Comparison of ENCODE assay signal across 22 cellular contexts in genomic region chr20:24033151-24033550, GRCh38. TPM values are rescaled to one million over a fixed set of nuclear protein-coding genes. Genes with fewer than 3 reads are reported as not detected.
DNase-seq lines count a peak whose midpoint lies in the region; ATAC-seq and TF ChIP-seq lines count a peak whose summit lies in the region.
"Had no signal": no experiment of that assay in that cellular context is flagged by ENCODE, and none has a peak within 500 bp of the region (broad histone marks: within the 10 kb centered on the region; RNA-seq: fewer than 3 reads in every experiment).

No MANE protein-coding gene starts in this region.

- H3K27ac Mint-ChIP-seq in activated CD4-positive, alpha-beta T cell treated with anti-CD3 and anti-CD28 coated beads, Interleukin-2, amount 10 ng/mL, durations not matched to agents 24 days and 14 days, result peak overlapping the region; percentile 71
- peak overlapping the region; percentile 46 for H3K27ac Mint-ChIP-seq in CD8-positive, alpha-beta T cell
- H3K27ac Mint-ChIP-seq in activated CD8-positive, alpha-beta T cell treated with anti-CD3 and anti-CD28 coated beads, Interleukin-2, amount 10 ng/mL, durations not matched to agents 7 days and 5 days, result peak overlapping the region; percentile 79
- peak overlapping the region in 8 of 9 donors; percentile 55 to 85 (median 80) for H3K27ac Mint-ChIP-seq in naive thymus-derived CD4-positive, alpha-beta T cell

- no peaks in the 10 kb centered on the region for H3K36me3 ChIP-seq in CD8-positive, alpha-beta T cell (ENCODE audit: insufficient read depth, low read length)
- H3K36me3 ChIP-seq in naive thymus-derived CD4-positive, alpha-beta T cell (ENCODE audit: control insufficient read depth in 2 of 3, insufficient read depth in 3 of 3, low read length in 3 of 3), result no peaks in the 10 kb centered on the region
- H3K36me3 ChIP-seq: lower lobe of right lung had no signal

- H3K4me3 Mint-ChIP-seq in activated CD4-positive, alpha-beta T cell treated with anti-CD3 and anti-CD28 coated beads, Interleukin-2, amount 10 ng/mL, durations not matched to agents 24 days and 14 days, result peak overlapping the region; percentile 13
- no peak overlapping the region for H3K4me3 Mint-ChIP-seq in CD8-positive, alpha-beta T cell
- H3K4me3 Mint-ChIP-seq in activated CD8-positive, alpha-beta T cell treated with anti-CD3 and anti-CD28 coated beads, Interleukin-2, amount 10 ng/mL, durations not matched to agents 7 days and 5 days, result peak overlapping the region; percentile 24
- H3K4me3 Mint-ChIP-seq in naive thymus-derived CD4-positive, alpha-beta T cell, result peak overlapping the region in 5 of 10 donors; percentile 18 to 58 (median 50)

- peaks cover 17% of the 10 kb centered on the region for H3K4me1 ChIP-seq in CD8-positive, alpha-beta T cell (ENCODE audit: insufficient read depth, low read length)
- H3K4me1 ChIP-seq in naive thymus-derived CD4-positive, alpha-beta T cell (ENCODE audit: control insufficient read depth in 2 of 2, insufficient read depth in 2 of 2, low read length in 2 of 2), result peaks cover 9 to 14% of the 10 kb centered on the region in 2 donors
- H3K4me1 ChIP-seq: lower lobe of right lung, testis had no signal

- H3K27ac ChIP-seq in CD8-positive, alpha-beta T cell (ENCODE audit: low read depth, low read length), result no peak overlapping the region
- no peak overlapping the region for H3K27ac ChIP-seq in naive thymus-derived CD4-positive, alpha-beta T cell (ENCODE audit: low read depth, low read length)
- H3K27ac ChIP-seq: lower lobe of right lung, testis had no signal

- peak; percentile 69 for DNase-seq in activated CD4-positive, alpha-beta T cell treated with anti-CD3 and anti-CD28 coated beads, Interleukin-2, amount 10 ng/mL, durations not matched to agents 24 days and 14 days
- DNase-seq in activated CD4-positive, alpha-beta T cell treated with anti-CD3 and anti-CD28 coated beads, Interleukin-2, amount 50 U/mL, for 48 hours, result no peak
- DNase-seq in CD8-positive, alpha-beta T cell, result peak in 1 of 7 experiments; percentile 15
- DNase-seq in activated CD8-positive, alpha-beta T cell treated with anti-CD3 and anti-CD28 coated beads, Interleukin-2, amount 10 ng/mL, durations not matched to agents 7 days and 5 days, result peak; percentile 70
- DNase-seq in naive thymus-derived CD4-positive, alpha-beta T cell, result no peak
- DNase-seq in NCI-H2227 treated with DMSO at 0.1 percent for 48 hours (lab: John Stamatoyannopoulos, UW) (no peak), SK-N-DZ (ENCODE audit: low spot score) (no peak)
- DNase-seq: aorta, caudate nucleus, DMS 273 treated with DMSO at 0.1 percent for 48 hours, hippocampal formation, islet precursor cell, lower lobe of right lung, NCI-H1436, NCI-H524, nucleus accumbens, testis had no signal

- no peaks in the 10 kb centered on the region for H3K9me3 ChIP-seq in CD8-positive, alpha-beta T cell (ENCODE audit: low read length)
- no peaks in the 10 kb centered on the region for H3K9me3 ChIP-seq in naive thymus-derived CD4-positive, alpha-beta T cell (ENCODE audit: control insufficient read depth in 2 of 3, low read length in 3 of 3)
- H3K9me3 ChIP-seq: lower lobe of right lung, testis had no signal

- H3K27me3 ChIP-seq in CD8-positive, alpha-beta T cell (ENCODE audit: insufficient read depth, low read length), result no peaks in the 10 kb centered on the region
- H3K27me3 ChIP-seq in naive thymus-derived CD4-positive, alpha-beta T cell (ENCODE audit: control insufficient read depth in 2 of 2, insufficient read depth in 2 of 2, low read length in 2 of 2), result no peaks in the 10 kb centered on the region
- H3K27me3 ChIP-seq: testis had no signal

- no peak overlapping the region for H3K4me3 ChIP-seq in CD8-positive, alpha-beta T cell (ENCODE audit: low read depth, low read length)
- no peak overlapping the region for H3K4me3 ChIP-seq in naive thymus-derived CD4-positive, alpha-beta T cell (ENCODE audit: low read length)
- H3K4me3 ChIP-seq: lower lobe of right lung, testis had no signal

- intact Hi-C loops in activated CD4-positive, alpha-beta T cell treated with anti-CD3 and anti-CD28 coated beads, Interleukin-2, amount 10 ng/mL, durations not matched to agents 24 days and 14 days (cut with micrococcal nuclease), result no loop called here
- intact Hi-C loops in CD8-positive, alpha-beta T cell (cut with DNase I, micrococcal nuclease), result no loop called here
- intact Hi-C loops in naive thymus-derived CD4-positive, alpha-beta T cell (cut with micrococcal nuclease), result loop anchor here (2.0 kb wide), 1 partner anchor 14 kb away; no protein-coding TSS in a partner anchor

- H3K9me3 Mint-ChIP-seq in activated CD4-positive, alpha-beta T cell treated with anti-CD3 and anti-CD28 coated beads, Interleukin-2, amount 10 ng/mL, durations not matched to agents 24 days and 14 days, result peaks cover 15% of the 10 kb centered on the region
- peaks cover 2% of the 10 kb centered on the region for H3K9me3 Mint-ChIP-seq in CD8-positive, alpha-beta T cell
- H3K9me3 Mint-ChIP-seq in activated CD8-positive, alpha-beta T cell treated with anti-CD3 and anti-CD28 coated beads, Interleukin-2, amount 10 ng/mL, durations not matched to agents 7 days and 5 days (ENCODE audit: insufficient read depth), result no peaks in the 10 kb centered on the region
- peaks cover 0 to 14% (median 2%) of the 10 kb centered on the region in 11 donors for H3K9me3 Mint-ChIP-seq in naive thymus-derived CD4-positive, alpha-beta T cell

- CTCF ChIA-PET in CD8-positive, alpha-beta T cell (lab: Charles Lee), result no interaction called here
- CTCF ChIA-PET in activated CD8-positive, alpha-beta T cell treated with anti-CD3 and anti-CD28 coated beads, Interleukin-2, amount 10 ng/mL, durations not matched to agents 7 days and 5 days (lab: Charles Lee), result interaction anchor here (0.9 to 2.5 kb wide), 3 partner anchors 12 to 69 kb away, joined by 3 to 14 read pairs (median 3); no protein-coding TSS in a partner anchor
- CTCF ChIA-PET in naive thymus-derived CD4-positive, alpha-beta T cell (lab: Charles Lee), result no interaction called here

- no peaks in the 10 kb centered on the region for H3K27me3 Mint-ChIP-seq in activated CD4-positive, alpha-beta T cell treated with anti-CD3 and anti-CD28 coated beads, Interleukin-2, amount 10 ng/mL, durations not matched to agents 24 days and 14 days
- H3K27me3 Mint-ChIP-seq in CD8-positive, alpha-beta T cell (ENCODE audit: low read depth), result no peaks in the 10 kb centered on the region
- no peaks in the 10 kb centered on the region for H3K27me3 Mint-ChIP-seq in activated CD8-positive, alpha-beta T cell treated with anti-CD3 and anti-CD28 coated beads, Interleukin-2, amount 10 ng/mL, durations not matched to agents 7 days and 5 days (ENCODE audit: low read depth)
- no peaks in the 10 kb centered on the region for H3K27me3 Mint-ChIP-seq in naive thymus-derived CD4-positive, alpha-beta T cell

- H3K36me3 Mint-ChIP-seq in activated CD4-positive, alpha-beta T cell treated with anti-CD3 and anti-CD28 coated beads, Interleukin-2, amount 10 ng/mL, durations not matched to agents 24 days and 14 days (ENCODE audit: low read depth), result peaks cover 10% of the 10 kb centered on the region
- H3K36me3 Mint-ChIP-seq in CD8-positive, alpha-beta T cell, result no peaks in the 10 kb centered on the region
- H3K36me3 Mint-ChIP-seq in activated CD8-positive, alpha-beta T cell treated with anti-CD3 and anti-CD28 coated beads, Interleukin-2, amount 10 ng/mL, durations not matched to agents 7 days and 5 days (ENCODE audit: low read depth), result peaks cover 18% of the 10 kb centered on the region
- H3K36me3 Mint-ChIP-seq in naive thymus-derived CD4-positive, alpha-beta T cell, result peaks cover 0 to 30% (median 3%) of the 10 kb centered on the region in 5 donors

- POLR2A ChIA-PET in CD8-positive, alpha-beta T cell (lab: Charles Lee), result interaction anchor here (1.2 kb wide), 1 partner anchor 11 kb away, joined by 3 read pairs; no protein-coding TSS in a partner anchor
- POLR2A ChIA-PET in activated CD8-positive, alpha-beta T cell treated with anti-CD3 and anti-CD28 coated beads, Interleukin-2, amount 10 ng/mL, durations not matched to agents 7 days and 5 days (lab: Charles Lee), result no interaction called here
- POLR2A ChIA-PET in naive thymus-derived CD4-positive, alpha-beta T cell (lab: Charles Lee), result interaction anchor here (1.3 kb wide), 1 partner anchor 12 kb away, joined by 4 read pairs; no protein-coding TSS in a partner anchor

- TF ChIP-seq CTCF in CD8-positive, alpha-beta T cell (IDR thresholded peaks at IDR 0.05), result no peak

- H3K4me1 Mint-ChIP-seq in activated CD4-positive, alpha-beta T cell treated with anti-CD3 and anti-CD28 coated beads, Interleukin-2, amount 10 ng/mL, durations not matched to agents 24 days and 14 days, result peaks cover 37% of the 10 kb centered on the region
- peaks cover 33% of the 10 kb centered on the region for H3K4me1 Mint-ChIP-seq in CD8-positive, alpha-beta T cell (ENCODE audit: low read depth)
- peaks cover 64% of the 10 kb centered on the region for H3K4me1 Mint-ChIP-seq in activated CD8-positive, alpha-beta T cell treated with anti-CD3 and anti-CD28 coated beads, Interleukin-2, amount 10 ng/mL, durations not matched to agents 7 days and 5 days (ENCODE audit: low read depth)
- H3K4me1 Mint-ChIP-seq in naive thymus-derived CD4-positive, alpha-beta T cell, result peaks cover 11 to 63% (median 51%) of the 10 kb centered on the region in 7 donors

- ATAC-seq in CD8-positive, alpha-beta T cell, result peak; percentile 17
- ATAC-seq in activated CD8-positive, alpha-beta T cell treated with anti-CD3 and anti-CD28 coated beads, Interleukin-2, amount 10 ng/mL, durations not matched to agents 7 days and 5 days, result peak; percentile 82
- peak; percentile 77 for ATAC-seq in naive thymus-derived CD4-positive, alpha-beta T cell
- ATAC-seq in HG03442 (IDR thresholded peaks at IDR 0.05; ENCODE audit: unreplicated experiment), result no peak
- ATAC-seq: lower lobe of right lung had no signal

RNA-seq across cellular contexts. Expression of gene GGTLC1, which starts 44.6 kb away (rescaled TPM):
- not detected in 2 replicates for total RNA-seq in activated CD4-positive, alpha-beta T cell treated with anti-CD3 and anti-CD28 coated beads, Interleukin-2, amount 10 ng/mL, durations not matched to agents 24 days and 14 days
- not detected for total RNA-seq in CD8-positive, alpha-beta T cell
- not detected for total RNA-seq in activated CD8-positive, alpha-beta T cell treated with anti-CD3 and anti-CD28 coated beads, Interleukin-2, amount 10 ng/mL, durations not matched to agents 7 days and 5 days
- total RNA-seq in naive thymus-derived CD4-positive, alpha-beta T cell, result not detected
- not detected for polyA plus RNA-seq in naive thymus-derived CD4-positive, alpha-beta T cell
- polyA plus RNA-seq in SK-N-DZ (2014; cell fraction: cytosol; rRNA removed), result not detected in 2 replicates
- polyA plus RNA-seq in SK-N-DZ (2014; cell fraction: nucleus; rRNA removed), result not detected in 2 replicates
- total RNA-seq: aorta, dermis microvascular lymphatic vessel endothelial cell, fibroblast of villous mesenchyme, renal cortical epithelial cell had no signal
- polyA plus RNA-seq: aorta, BJ had no signal

Comparison
In these comparisons a context has a peak if more than half of its experiments do, and no peak if none do; other contexts are left out.
1. DNase-seq: peak in activated CD4-positive, alpha-beta T cell treated with anti-CD3 and anti-CD28 coated beads, Interleukin-2, amount 10 ng/mL, durations not matched to agents 24 days and 14 days (single experiment) and activated CD8-positive, alpha-beta T cell treated with anti-CD3 and anti-CD28 coated beads, Interleukin-2, amount 10 ng/mL, durations not matched to agents 7 days and 5 days (single experiment); none in activated CD4-positive, alpha-beta T cell treated with anti-CD3 and anti-CD28 coated beads, Interleukin-2, amount 50 U/mL, for 48 hours (0 of 2), naive thymus-derived CD4-positive, alpha-beta T cell (0 of 9), NCI-H2227 treated with DMSO at 0.1 percent for 48 hours (single experiment) and SK-N-DZ (single experiment).
2. intact Hi-C loops: an anchor here in naive thymus-derived CD4-positive, alpha-beta T cell (2.0 kb wide); none called in activated CD4-positive, alpha-beta T cell treated with anti-CD3 and anti-CD28 coated beads, Interleukin-2, amount 10 ng/mL, durations not matched to agents 24 days and 14 days and CD8-positive, alpha-beta T cell.
3. Peak in every context shown above with its lines, with median percentiles within 50 percentile points of each other: H3K27ac Mint-ChIP-seq.